24 cellular contexts compared by ENCODE assay signal in the genomic region with DNA sequence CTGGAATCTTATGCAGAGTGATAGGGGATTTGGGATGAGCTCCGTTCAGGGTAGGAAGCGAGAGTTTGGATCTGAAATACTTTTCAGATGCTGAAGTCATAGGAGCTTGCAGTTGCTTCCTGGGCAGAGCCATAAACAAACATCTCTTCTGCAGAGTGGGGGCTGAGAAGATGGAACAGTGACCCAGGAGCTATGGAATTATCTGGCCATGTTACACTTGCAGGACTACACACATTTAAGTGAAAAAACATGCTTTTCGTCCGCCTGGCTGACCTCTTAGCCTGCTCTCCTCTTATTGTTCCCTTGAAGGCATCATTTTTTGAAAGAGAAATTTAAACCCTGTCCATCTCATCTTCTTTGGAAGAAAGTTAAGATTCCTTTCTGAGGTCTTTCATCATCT. TPM values are rescaled to one million over a fixed set of nuclear protein-coding genes. Genes with fewer than 3 reads are reported as not detected.
DNase-seq lines count a peak whose midpoint lies in the region; FAIRE-seq and TF ChIP-seq lines count a peak whose summit lies in the region.
"Had no signal": no experiment of that assay in that cellular context is flagged by ENCODE, and none has a peak within 500 bp of the region (broad histone marks: within the 10 kb centered on the region; RNA-seq: fewer than 3 reads in every experiment).

No MANE protein-coding gene starts in this region.

- TF ChIP-seq EP300 in suprapubic skin (IDR thresholded peaks at IDR 0.05) = no peak

- H3K4me3 ChIP-seq in MG63 (no peak overlapping the region), small intestine (ENCODE audit: low read depth in 1 of 2, low read length in 2 of 2) (no peak overlapping the region), suprapubic skin (no peak overlapping the region)
- H3K4me3 ChIP-seq: A549, GM23248, HAP-1 had no signal

- H3K9me3 ChIP-seq in MG63 (no peaks in the 10 kb centered on the region), small intestine (ENCODE audit: control insufficient read depth, low read depth) (no peaks in the 10 kb centered on the region), suprapubic skin (no peaks in the 10 kb centered on the region)
- H3K9me3 ChIP-seq: A549, BE2C, Caco-2, HAP-1 had no signal

- TF ChIP-seq CTCF in AG09319 (IDR thresholded peaks at IDR 0.05; ENCODE audit: low read depth, low read length) (no peak), suprapubic skin (IDR thresholded peaks at IDR 0.05) (no peak)

- no peak for FAIRE-seq in small intestine (lab: Jason Lieb, UNC)
- FAIRE-seq: A549, GM12891, GM19239, HepG2, HTR-8/SVneo had no signal

- H3K27ac ChIP-seq in small intestine (ENCODE audit: low read depth in 1 of 2, low read length in 1 of 2) = no peak overlapping the region
- H3K27ac ChIP-seq in suprapubic skin = no peak overlapping the region
- H3K27ac ChIP-seq: 22Rv1, A549, C4-2B, GM23248 had no signal

- H3K36me3 ChIP-seq in MG63 = no peaks in the 10 kb centered on the region; the same call in 1 of the 2 replicates
- H3K36me3 ChIP-seq in small intestine (ENCODE audit: control insufficient read depth in 2 of 2, insufficient read depth in 2 of 2, low read length in 2 of 2) = no peaks in the 10 kb centered on the region
- no peaks in the 10 kb centered on the region for H3K36me3 ChIP-seq in suprapubic skin
- H3K36me3 ChIP-seq: BE2C, HAP-1 had no signal

- no peak for TF ChIP-seq POLR2A in suprapubic skin (IDR thresholded peaks at IDR 0.05)

- 66 to 83% (median 66%) methylated on average over 4 of the region's 4 CpGs for WGBS in small intestine, 3 donors
- WGBS in suprapubic skin = 68% methylated on average over 4 of the region's 4 CpGs

- H3K27me3 ChIP-seq in MG63 (no peaks in the 10 kb centered on the region), small intestine (ENCODE audit: control insufficient read depth in 2 of 2, insufficient read depth in 2 of 2, low read length in 2 of 2) (no peaks in the 10 kb centered on the region), suprapubic skin (no peaks in the 10 kb centered on the region)
- H3K27me3 ChIP-seq: BE2C had no signal

- H3K4me1 ChIP-seq in small intestine (ENCODE audit: control insufficient read depth in 2 of 2, insufficient read depth in 1 of 2, low read depth in 1 of 2, low read length in 1 of 2) (no peaks in the 10 kb centered on the region), suprapubic skin (no peaks in the 10 kb centered on the region)
- H3K4me1 ChIP-seq: A549, BE2C, Caco-2, HAP-1 had no signal

- DNase-seq in AG09319 (ENCODE audit: extremely low read depth, low read depth) (peak; percentile 5), EH (ENCODE audit: low read depth) (peak; percentile 52), MG63 (peak; percentile 58), fibroblast of peridontal ligament (ENCODE audit: extremely low read depth) (peak; percentile 18), small intestine (no peak), suprapubic skin (ENCODE audit: low spot score in 2 of 2) (no peak), D341Med (ENCODE audit: low spot score) (no peak), NCI-H2171 (lab: John Stamatoyannopoulos, UW) (no peak)
- DNase-seq: BE2C; Caco-2; CD4-positive, alpha-beta T cell; DMS79 treated with DMSO at 0.1 percent for 48 hours; EL; GM23248; KG1 had no signal

RNA-seq across cellular contexts. Expression of gene PSG11, which starts 40.7 kb away (rescaled TPM):
- total RNA-seq in MG63 (2014; rRNA removed; shearing (Covaris generic); ENCODE audit: low replicate concordance) = not detected in 2 replicates
- not detected for polyA plus RNA-seq in small intestine
- not detected for total RNA-seq in suprapubic skin
- total RNA-seq: CD4-positive, alpha-beta T cell; GM23248; H4; HepG2 had no signal
- polyA plus RNA-seq: A549, HepG2 had no signal

RNA-seq across cellular contexts. Expression of gene PSG7, which starts 48.6 kb away (rescaled TPM):
- total RNA-seq in MG63 (2014; rRNA removed; shearing (Covaris generic); ENCODE audit: low replicate concordance) = not detected in 2 replicates
- polyA plus RNA-seq in small intestine = not detected
- under 1 TPM in 3 of 4 donors, not detected in 1; 0.45 to 0.59 (median 0.52) TPM for total RNA-seq in suprapubic skin
- total RNA-seq: Caco-2; CD4-positive, alpha-beta T cell; GM23248; HepG2 had no signal
- polyA plus RNA-seq: A549, HepG2 had no signal

Comparison
In these comparisons a context has a peak if more than half of its experiments do, and no peak if none do; other contexts are left out.
1. DNase-seq: peak in AG09319 (single experiment), EH (single experiment), MG63 (single experiment) and fibroblast of peridontal ligament (single experiment); none in small intestine (single experiment), suprapubic skin (0 of 2), D341Med (single experiment) and NCI-H2171 (single experiment).